In the genomic region with DNA sequence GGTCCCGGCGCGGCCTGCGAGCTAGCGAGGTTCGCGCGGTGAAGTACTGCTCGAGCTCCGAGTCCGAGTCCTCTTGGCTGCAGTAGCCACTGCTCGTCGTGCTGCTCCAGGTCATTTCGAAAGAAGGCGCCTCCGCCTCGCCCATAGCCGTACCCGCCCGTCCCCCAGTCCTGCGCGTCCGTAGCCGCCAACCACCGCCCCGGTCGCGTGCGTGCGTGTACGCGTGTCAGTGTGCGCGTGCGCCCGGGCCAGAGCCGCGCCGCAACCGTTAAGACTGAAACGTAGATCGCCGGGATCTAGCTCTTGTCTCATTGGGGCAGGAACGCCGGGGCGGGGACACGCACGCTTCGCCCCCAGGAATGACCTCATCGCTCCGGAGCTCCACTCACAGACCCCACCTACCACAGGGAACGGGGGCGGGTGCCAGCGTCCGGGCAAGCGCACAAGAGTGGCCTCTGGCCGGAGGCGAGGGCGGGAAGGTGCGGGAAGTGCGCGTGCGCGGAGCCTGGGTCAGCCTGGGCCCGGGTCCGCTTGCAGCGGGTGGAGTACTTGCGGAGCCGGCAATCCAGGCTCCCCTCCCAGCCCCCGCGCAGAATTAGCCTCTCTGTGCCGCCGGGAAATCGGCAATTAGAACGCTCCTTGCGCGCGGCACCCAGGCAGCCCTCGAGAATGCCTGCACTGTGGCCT, we compare ENCODE assay signal across 8 cellular contexts. TPM values are rescaled to one million over a fixed set of nuclear protein-coding genes. Genes with fewer than 3 reads are reported as not detected.
A peak's percentile ranks its signal among the peaks of the same experiment; 100 is the strongest.
DNase-seq lines count a peak whose midpoint lies in the region; ATAC-seq and TF ChIP-seq lines count a peak whose summit lies in the region.

No MANE protein-coding gene starts in this region.

- H3K4me1 ChIP-seq in spleen = peaks cover 65 to 97% (median 91%) of the 10 kb centered on the region in 6 donors

- H3K27ac Mint-ChIP-seq in WTC11 = peak overlapping the region; percentile 98

- ATAC-seq in HG03175 (IDR thresholded peaks at IDR 0.05; ENCODE audit: unreplicated experiment) (peak; percentile 72), WTC11 (peak; percentile 91)

- no peaks in the 10 kb centered on the region for H3K9me3 Mint-ChIP-seq in WTC11

- H3K27ac ChIP-seq in spleen = peak overlapping the region; percentile 92 to 99 (median 98)

- POLR2A ChIA-PET in WTC11 (lab: Charles Lee) = interaction anchor here (0.6 to 2.4 kb wide), 16 partner anchors 8 to 274 kb away, joined by 3 to 21 read pairs (median 3); a partner anchor contains a TSS

- TF ChIP-seq CTCF in WTC11 (IDR thresholded peaks at IDR 0.05) (no peak), cardiac fibroblast (IDR thresholded peaks at IDR 0.05; ENCODE audit: low read depth, low read length) (no peak), spleen (IDR thresholded peaks at IDR 0.05 in 8 of 11, conservative IDR thresholded peaks at IDR 0.05 in 3 of 11) (peak in 1 of 11 experiments; percentile 7)

- H3K4me3 Mint-ChIP-seq in WTC11 = peak overlapping the region; percentile 95

- 0% methylated on average over 42 to 79 of the region's 79 CpGs for WGBS in spleen, 5 donors

- in situ Hi-C loops in GM18951 (cut with MboI; ENCODE audit: low sequenced_read_pairs, unreplicated experiment) = no loop called here

- H3K4me3 ChIP-seq in cardiac fibroblast (replicated peaks in 1 of 2; ENCODE audit: low read depth in 2 of 2, low read length in 2 of 2) (peak overlapping the region; percentile 85 to 89), spleen (peak overlapping the region; percentile 54 to 86 (median 70))

- intact Hi-C loops in spleen (cut with DNase I; ENCODE audit: low total_unique reads) = no loop called here

- CTCF ChIA-PET in WTC11 (lab: Charles Lee) = interaction anchor here (0.6 to 2.7 kb wide), 34 partner anchors 9 to 279 kb away, joined by 3 to 71 read pairs (median 6); a partner anchor contains a TSS

- TF ChIP-seq POLR2A in GM18951 (IDR thresholded peaks at IDR 0.05; ENCODE audit: extremely low read depth, insufficient read depth, insufficient read length) (peak; percentile 90), spleen (IDR thresholded peaks at IDR 0.05) (peak; percentile 30 to 83 (median 76))

- H3K36me3 Mint-ChIP-seq in WTC11 = peaks cover under 1% of the 10 kb centered on the region

- no peaks in the 10 kb centered on the region for H3K9me3 ChIP-seq in spleen

- H3K27me3 ChIP-seq in spleen (replicated peaks in 1 of 7) = no peaks in the 10 kb centered on the region

- peaks cover 43% of the 10 kb centered on the region for H3K27me3 Mint-ChIP-seq in WTC11 (ENCODE audit: low read depth)

- H3K36me3 ChIP-seq in spleen = peaks cover 0 to 33% (median 5%) of the 10 kb centered on the region in 6 donors

- DNase-seq in AG08396 (ENCODE audit: low spot score) (peak; percentile 99), NCI-H2227 treated with DMSO at 0.1 percent for 48 hours (lab: John Stamatoyannopoulos, UW) (peak; percentile 95), WTC11 (ENCODE audit: low spot score) (peak; percentile 99), cardiac fibroblast (ENCODE audit: low read depth in 2 of 2) (peak; percentile 100), iris pigment epithelial cell (ENCODE audit: low read depth) (peak; percentile 100), spleen (peak; percentile 99)

- peaks cover 33% of the 10 kb centered on the region for H3K4me1 Mint-ChIP-seq in WTC11

TF ChIP-seq in WTC11, 78 proteins besides CTCF, POLR2A, EP300 and RAD21 (continues in another document):
- no peak for TF ChIP-seq ZNF317 (CRISPR knock-in tag; IDR thresholded peaks at IDR 0.05; ENCODE audit: borderline replicate concordance, low read depth)
- TF ChIP-seq, protein P1, sequence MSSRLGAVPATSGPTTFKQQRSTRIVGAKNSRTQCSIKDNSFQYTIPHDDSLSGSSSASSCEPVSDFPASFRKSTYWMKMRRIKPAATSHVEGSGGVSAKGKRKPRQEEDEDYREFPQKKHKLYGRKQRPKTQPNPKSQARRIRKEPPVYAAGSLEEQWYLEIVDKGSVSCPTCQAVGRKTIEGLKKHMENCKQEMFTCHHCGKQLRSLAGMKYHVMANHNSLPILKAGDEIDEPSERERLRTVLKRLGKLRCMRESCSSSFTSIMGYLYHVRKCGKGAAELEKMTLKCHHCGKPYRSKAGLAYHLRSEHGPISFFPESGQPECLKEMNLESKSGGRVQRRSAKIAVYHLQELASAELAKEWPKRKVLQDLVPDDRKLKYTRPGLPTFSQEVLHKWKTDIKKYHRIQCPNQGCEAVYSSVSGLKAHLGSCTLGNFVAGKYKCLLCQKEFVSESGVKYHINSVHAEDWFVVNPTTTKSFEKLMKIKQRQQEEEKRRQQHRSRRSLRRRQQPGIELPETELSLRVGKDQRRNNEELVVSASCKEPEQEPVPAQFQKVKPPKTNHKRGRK (CRISPR knock-in tag; IDR thresholded peaks at IDR 0.05; ENCODE audit: borderline replicate concordance) = no peak
- TF ChIP-seq, protein P2, sequence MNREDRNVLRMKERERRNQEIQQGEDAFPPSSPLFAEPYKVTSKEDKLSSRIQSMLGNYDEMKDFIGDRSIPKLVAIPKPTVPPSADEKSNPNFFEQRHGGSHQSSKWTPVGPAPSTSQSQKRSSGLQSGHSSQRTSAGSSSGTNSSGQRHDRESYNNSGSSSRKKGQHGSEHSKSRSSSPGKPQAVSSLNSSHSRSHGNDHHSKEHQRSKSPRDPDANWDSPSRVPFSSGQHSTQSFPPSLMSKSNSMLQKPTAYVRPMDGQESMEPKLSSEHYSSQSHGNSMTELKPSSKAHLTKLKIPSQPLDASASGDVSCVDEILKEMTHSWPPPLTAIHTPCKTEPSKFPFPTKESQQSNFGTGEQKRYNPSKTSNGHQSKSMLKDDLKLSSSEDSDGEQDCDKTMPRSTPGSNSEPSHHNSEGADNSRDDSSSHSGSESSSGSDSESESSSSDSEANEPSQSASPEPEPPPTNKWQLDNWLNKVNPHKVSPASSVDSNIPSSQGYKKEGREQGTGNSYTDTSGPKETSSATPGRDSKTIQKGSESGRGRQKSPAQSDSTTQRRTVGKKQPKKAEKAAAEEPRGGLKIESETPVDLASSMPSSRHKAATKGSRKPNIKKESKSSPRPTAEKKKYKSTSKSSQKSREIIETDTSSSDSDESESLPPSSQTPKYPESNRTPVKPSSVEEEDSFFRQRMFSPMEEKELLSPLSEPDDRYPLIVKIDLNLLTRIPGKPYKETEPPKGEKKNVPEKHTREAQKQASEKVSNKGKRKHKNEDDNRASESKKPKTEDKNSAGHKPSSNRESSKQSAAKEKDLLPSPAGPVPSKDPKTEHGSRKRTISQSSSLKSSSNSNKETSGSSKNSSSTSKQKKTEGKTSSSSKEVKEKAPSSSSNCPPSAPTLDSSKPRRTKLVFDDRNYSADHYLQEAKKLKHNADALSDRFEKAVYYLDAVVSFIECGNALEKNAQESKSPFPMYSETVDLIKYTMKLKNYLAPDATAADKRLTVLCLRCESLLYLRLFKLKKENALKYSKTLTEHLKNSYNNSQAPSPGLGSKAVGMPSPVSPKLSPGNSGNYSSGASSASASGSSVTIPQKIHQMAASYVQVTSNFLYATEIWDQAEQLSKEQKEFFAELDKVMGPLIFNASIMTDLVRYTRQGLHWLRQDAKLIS (CRISPR knock-in tag; IDR thresholded peaks at IDR 0.05; ENCODE audit: borderline replicate concordance) = 0 out of 2 replicates have a peak, but pooled peaks have one; percentile 64
- TF ChIP-seq ZNF263 (CRISPR knock-in tag; IDR thresholded peaks at IDR 0.05; ENCODE audit: low read depth) = no peak
- no peak for TF ChIP-seq RELA (CRISPR knock-in tag; IDR thresholded peaks at IDR 0.05; ENCODE audit: borderline replicate concordance)
- peak; percentile 90 for TF ChIP-seq ZNF138 (CRISPR knock-in tag; conservative IDR thresholded peaks at IDR 0.05)
- no peak for TF ChIP-seq FOXJ3 (CRISPR knock-in tag; IDR thresholded peaks at IDR 0.05; ENCODE audit: borderline replicate concordance)
- TF ChIP-seq NFATC4 (CRISPR knock-in tag; IDR thresholded peaks at IDR 0.05) = no peak
- no peak for TF ChIP-seq NR2C2 (CRISPR knock-in tag; IDR thresholded peaks at IDR 0.05)
- TF ChIP-seq, protein P3, sequence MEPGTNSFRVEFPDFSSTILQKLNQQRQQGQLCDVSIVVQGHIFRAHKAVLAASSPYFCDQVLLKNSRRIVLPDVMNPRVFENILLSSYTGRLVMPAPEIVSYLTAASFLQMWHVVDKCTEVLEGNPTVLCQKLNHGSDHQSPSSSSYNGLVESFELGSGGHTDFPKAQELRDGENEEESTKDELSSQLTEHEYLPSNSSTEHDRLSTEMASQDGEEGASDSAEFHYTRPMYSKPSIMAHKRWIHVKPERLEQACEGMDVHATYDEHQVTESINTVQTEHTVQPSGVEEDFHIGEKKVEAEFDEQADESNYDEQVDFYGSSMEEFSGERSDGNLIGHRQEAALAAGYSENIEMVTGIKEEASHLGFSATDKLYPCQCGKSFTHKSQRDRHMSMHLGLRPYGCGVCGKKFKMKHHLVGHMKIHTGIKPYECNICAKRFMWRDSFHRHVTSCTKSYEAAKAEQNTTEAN (CRISPR knock-in tag; IDR thresholded peaks at IDR 0.05) = peak; percentile 86; the same call in 1 of the 2 replicates

RNA-seq across cellular contexts. Expression of a gene that starts 3.3 kb away (rescaled TPM):
- total RNA-seq in WTC11 (2021) (13.2 to 14.5 TPM (median 14.5 TPM) in 3 replicates), spleen (100 to 1,000 TPM in 1 of 7 donors, 10 to 100 TPM in 6; 48.3 to 113 (median 63.3) TPM)
- polyA plus RNA-seq in spleen = 10 to 100 TPM; 59.3 to 83.7 (median 81.4) TPM

RNA-seq across cellular contexts. Expression of a gene that starts 8.2 kb away (rescaled TPM):
- total RNA-seq in WTC11 (2021) (0.46 to 0.80 TPM (median 0.74 TPM) in 3 replicates), spleen (1 to 10 TPM in 3 of 7 donors, under 1 TPM in 3, not detected in 1; 0.60 to 2.2 (median 1.1) TPM)
- 1 to 10 TPM in 2 of 3 donors, under 1 TPM in 1; 0.56 to 2.1 (median 1.6) TPM for polyA plus RNA-seq in spleen

RNA-seq across cellular contexts. Expression of a gene that starts 9.3 kb away (rescaled TPM):
- total RNA-seq in WTC11 (2021) (34.7 to 41.1 TPM (median 38.0 TPM) in 3 replicates), spleen (10 to 100 TPM; 19.4 to 33.6 (median 24.4) TPM)
- 10 to 100 TPM; 20.6 to 36.5 (median 34.4) TPM for polyA plus RNA-seq in spleen

RNA-seq across cellular contexts. Expression of a gene that starts 13.3 kb away (rescaled TPM):
- total RNA-seq in WTC11 (2021) (20.6 to 26.6 TPM (median 23.9 TPM) in 3 replicates), spleen (10 to 100 TPM; 17.8 to 31.2 (median 22.7) TPM)
- 10 to 100 TPM; 22.1 to 28.2 (median 23.0) TPM for polyA plus RNA-seq in spleen

RNA-seq across cellular contexts. Expression of a gene that starts 13.3 kb away (rescaled TPM):
- total RNA-seq in WTC11 (2021) = 9.8 to 12.0 TPM (median 11.3 TPM) in 3 replicates
- total RNA-seq in spleen = 10 to 100 TPM; 18.7 to 33.7 (median 24.9) TPM
- polyA plus RNA-seq in spleen = 10 to 100 TPM; 26.8 to 35.2 (median 27.2) TPM

Comparison
In these comparisons a context has a peak if more than half of its experiments do, and no peak if none do; other contexts are left out.
1. Peak in every context shown above with its lines: DNase-seq, ATAC-seq, H3K4me3 ChIP-seq and H3K27ac ChIP-seq.